ENCODE assay signal across 17 cellular contexts in genomic region chr9:93459432-93459847, GRCh38. TPM values are rescaled to one million over a fixed set of nuclear protein-coding genes. Genes with fewer than 3 reads are reported as not detected.
DNase-seq lines count a peak whose midpoint lies in the region; ATAC-seq and TF ChIP-seq lines count a peak whose summit lies in the region.
"Had no signal": no experiment of that assay in that cellular context is flagged by ENCODE, and none has a peak within 500 bp of the region (broad histone marks: within the 10 kb centered on the region; RNA-seq: fewer than 3 reads in every experiment).

No MANE protein-coding gene starts in this region.

- H3K4me1 ChIP-seq in RWPE2 (ENCODE audit: insufficient read depth, poor library complexity, severe bottlenecking) (peaks cover 56% of the 10 kb centered on the region), heart right ventricle (peaks cover 15 to 97% (median 72%) of the 10 kb centered on the region in 9 donors), transverse colon (peaks cover 37 to 97% (median 82%) of the 10 kb centered on the region in 4 donors)

- no peaks in the 10 kb centered on the region for H3K27me3 Mint-ChIP-seq in activated T-cell treated with anti-CD3 and anti-CD28 coated beads, Interleukin-2, amount 50 U/mL, for 72 hours (ENCODE audit: low read depth)
- H3K27me3 Mint-ChIP-seq: activated CD4-positive, alpha-beta T cell treated with anti-CD3 and anti-CD28 coated beads, Interleukin-2, amount 10 ng/mL, durations not matched to agents 24 days and 14 days had no signal

- TF ChIP-seq CTCF in RWPE2 (IDR thresholded peaks at IDR 0.05; ENCODE audit: poor library complexity, severe bottlenecking) (no peak), heart right ventricle (IDR thresholded peaks at IDR 0.05) (no peak), transverse colon (IDR thresholded peaks at IDR 0.05) (no peak)

- no peak for DNase-seq in activated T-cell treated with anti-CD3 and anti-CD28 coated beads, Interleukin-2, amount 50 U/mL, for 72 hours
- no peak for DNase-seq in activated T-cell treated with anti-CD3 and anti-CD28 coated beads for 4 hours
- DNase-seq in RWPE2 (ENCODE audit: low spot score): no peak
- DNase-seq in heart right ventricle: peak in 1 of 2 donors; percentile 39
- no peak for DNase-seq in transverse colon
- DNase-seq in NCI-H446 treated with DMSO at 0.1 percent for 48 hours (lab: John Stamatoyannopoulos, UW): no peak
- DNase-seq in stimulated activated CD4-positive, alpha-beta T cell treated with anti-CD3 and anti-CD28 coated beads, Interleukin-4, amount 100 ng/mL, for 24 hours: no peak
- DNase-seq: activated CD4-positive, alpha-beta T cell treated with anti-CD3 and anti-CD28 coated beads, Interleukin-2, amount 10 ng/mL, durations not matched to agents 24 days and 14 days; activated naive CD4-positive, alpha-beta T cell treated with anti-CD3 and anti-CD28 coated beads for 36 hours; DMS53; NCI-H1048; NCI-H510A treated with DMSO at 0.1 percent for 48 hours had no signal

- H3K36me3 ChIP-seq in RWPE2 (ENCODE audit: low read depth) (peaks cover 55% of the 10 kb centered on the region), heart right ventricle (peaks cover 0 to 4% (median 0%) of the 10 kb centered on the region in 9 donors), transverse colon (no peaks in the 10 kb centered on the region)
- H3K36me3 ChIP-seq: gastroesophageal sphincter, prostate gland, thoracic aorta had no signal

- peak overlapping the region; percentile 29 for H3K27ac Mint-ChIP-seq in activated T-cell treated with anti-CD3 and anti-CD28 coated beads, Interleukin-2, amount 50 U/mL, for 72 hours
- H3K27ac Mint-ChIP-seq: activated CD4-positive, alpha-beta T cell treated with anti-CD3 and anti-CD28 coated beads, Interleukin-2, amount 10 ng/mL, durations not matched to agents 24 days and 14 days; activated naive CD4-positive, alpha-beta T cell treated with anti-CD3 and anti-CD28 coated beads for 36 hours had no signal

- no peak overlapping the region for H3K4me3 Mint-ChIP-seq in activated T-cell treated with anti-CD3 and anti-CD28 coated beads, Interleukin-2, amount 50 U/mL, for 72 hours
- H3K4me3 Mint-ChIP-seq: activated CD4-positive, alpha-beta T cell treated with anti-CD3 and anti-CD28 coated beads, Interleukin-2, amount 10 ng/mL, durations not matched to agents 24 days and 14 days; activated naive CD4-positive, alpha-beta T cell treated with anti-CD3 and anti-CD28 coated beads for 36 hours had no signal

- TF ChIP-seq EP300 in transverse colon (IDR thresholded peaks at IDR 0.05; ENCODE audit: low read depth): no peak

- peaks cover 91% of the 10 kb centered on the region for H3K4me1 Mint-ChIP-seq in activated T-cell treated with anti-CD3 and anti-CD28 coated beads, Interleukin-2, amount 50 U/mL, for 72 hours (ENCODE audit: low read depth)

- no peak overlapping the region for H3K4me3 ChIP-seq in RWPE2 (ENCODE audit: severe bottlenecking)
- no peak overlapping the region for H3K4me3 ChIP-seq in heart right ventricle
- no peak overlapping the region for H3K4me3 ChIP-seq in transverse colon
- H3K4me3 ChIP-seq: gastroesophageal sphincter, prostate gland, thoracic aorta had no signal

- TF ChIP-seq POLR2A in transverse colon (IDR thresholded peaks at IDR 0.05): no peak

- peaks cover 6 to 15% of the 10 kb centered on the region in 2 donors for H3K36me3 Mint-ChIP-seq in activated T-cell treated with anti-CD3 and anti-CD28 coated beads, Interleukin-2, amount 50 U/mL, for 72 hours (ENCODE audit: insufficient read depth in 2 of 2)

- no peaks in the 10 kb centered on the region for H3K27me3 ChIP-seq in RWPE2 (ENCODE audit: insufficient read depth, poor library complexity, severe bottlenecking)
- no peaks in the 10 kb centered on the region for H3K27me3 ChIP-seq in heart right ventricle
- no peaks in the 10 kb centered on the region for H3K27me3 ChIP-seq in transverse colon
- H3K27me3 ChIP-seq: gastroesophageal sphincter had no signal

- intact Hi-C loops in heart right ventricle (cut with DNase I): loop anchor here in 7 of 10 donors (5.0 to 10.0 kb wide), 7 partner anchors 45 to 325 kb away; partner anchors contain the start of gene NINJ1 (in 2 of the 7)
- intact Hi-C loops in transverse colon (cut with DNase I; ENCODE audit: low total_unique reads): no loop called here

- in situ Hi-C loops in transverse colon (cut with MboI; ENCODE audit: low pct_ligation_motif_present in 1 of 4, low pct_unique_long_range_greater_than_20kb in 1 of 4, low sequenced_read_pairs in 3 of 4): loop anchor here in 1 of 4 donors (10.0 kb wide), 1 partner anchor 105 kb away; no protein-coding TSS in a partner anchor

- H3K27ac ChIP-seq in RWPE2 (ENCODE audit: poor library complexity, severe bottlenecking): peak overlapping the region; percentile 10
- peak overlapping the region in 6 of 10 donors; percentile 0 to 63 (median 29) for H3K27ac ChIP-seq in heart right ventricle
- peak overlapping the region; percentile 69 to 97 (median 84) for H3K27ac ChIP-seq in transverse colon
- H3K27ac ChIP-seq: gastroesophageal sphincter, prostate gland, thoracic aorta had no signal

- H3K9me3 ChIP-seq in RWPE2 (ENCODE audit: severe bottlenecking) (no peaks in the 10 kb centered on the region), heart right ventricle (no peaks in the 10 kb centered on the region), transverse colon (no peaks in the 10 kb centered on the region)
- H3K9me3 ChIP-seq: gastroesophageal sphincter, prostate gland, thoracic aorta had no signal

- no peak for ATAC-seq in activated T-cell treated with anti-CD3 and anti-CD28 coated beads, Interleukin-2, amount 50 U/mL, for 72 hours (replicated peaks in 1 of 2)
- ATAC-seq in RWPE2 (ENCODE audit: low read depth): no peak
- peak in 6 of 8 donors; percentile 58 to 78 (median 66) for ATAC-seq in heart right ventricle
- ATAC-seq in HG03095 (IDR thresholded peaks at IDR 0.05; ENCODE audit: unreplicated experiment): no peak
- ATAC-seq: gastroesophageal sphincter, Panc1 had no signal

- H3K9me3 Mint-ChIP-seq in activated T-cell treated with anti-CD3 and anti-CD28 coated beads, Interleukin-2, amount 50 U/mL, for 72 hours: peaks cover 0 to 3% of the 10 kb centered on the region in 2 donors
- H3K9me3 Mint-ChIP-seq: activated naive CD4-positive, alpha-beta T cell treated with anti-CD3 and anti-CD28 coated beads for 36 hours had no signal

RNA-seq across cellular contexts. Expression of gene FAM120AOS, which starts 6.1 kb away (rescaled TPM):
- total RNA-seq in activated T-cell treated with anti-CD3 and anti-CD28 coated beads, Interleukin-2, amount 50 U/mL, for 72 hours: 10 to 100 TPM; 34.8 to 36.7 TPM
- total RNA-seq in heart right ventricle (10 to 100 TPM; 28.8 to 39.9 (median 33.2) TPM), transverse colon (100 to 1,000 TPM in 1 of 4 donors, 10 to 100 TPM in 3; 68.9 to 108 (median 86.4) TPM)
- polyA plus RNA-seq in heart right ventricle: 10 to 100 TPM; 21.1 to 26.5 TPM

RNA-seq across cellular contexts. Expression of gene FAM120A, which starts 8.0 kb away (rescaled TPM):
- 100 to 1,000 TPM; 127 to 135 TPM for total RNA-seq in activated T-cell treated with anti-CD3 and anti-CD28 coated beads, Interleukin-2, amount 50 U/mL, for 72 hours
- total RNA-seq in heart right ventricle: 100 to 1,000 TPM in 7 of 10 donors, 10 to 100 TPM in 3; 90.6 to 126 (median 106) TPM
- 10 to 100 TPM; 42.2 to 47.7 TPM for polyA plus RNA-seq in heart right ventricle
- total RNA-seq in transverse colon: 100 to 1,000 TPM; 122 to 244 (median 180) TPM

Comparison
In these comparisons a context has a peak if more than half of its experiments do, and no peak if none do; other contexts are left out.
1. ATAC-seq: peak in heart right ventricle (6 of 8); none in activated T-cell treated with anti-CD3 and anti-CD28 coated beads, Interleukin-2, amount 50 U/mL, for 72 hours (0 of 2), RWPE2 (single experiment) and HG03095 (single experiment).
2. H3K27ac ChIP-seq: peak in every context shown above with its lines; median percentile 84 in transverse colon; 29 in heart right ventricle; 10 in RWPE2.